ENCODE assay signal across 7 cellular contexts in the genomic region with DNA sequence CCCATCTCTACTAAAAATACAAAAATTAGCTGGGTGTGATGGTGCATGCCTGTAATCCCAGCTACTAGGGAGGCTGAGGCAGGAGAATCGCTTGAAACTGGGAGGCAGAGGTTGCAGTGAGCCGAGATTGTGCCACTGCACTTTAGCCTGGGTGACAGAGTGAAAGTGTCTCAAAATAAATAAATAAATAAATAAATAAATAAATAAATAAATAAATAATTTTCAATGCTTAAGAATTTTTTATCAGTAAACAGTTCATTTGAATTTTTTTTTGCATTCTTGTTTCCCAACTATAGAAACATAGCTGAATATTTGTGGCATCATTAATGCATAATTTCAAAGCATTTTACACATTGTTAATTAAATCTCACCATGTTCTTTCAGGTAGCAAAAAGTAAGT. TPM values are rescaled to one million over a fixed set of nuclear protein-coding genes. Genes with fewer than 3 reads are reported as not detected.
DNase-seq lines count a peak whose midpoint lies in the region; ATAC-seq, FAIRE-seq and TF ChIP-seq lines count a peak whose summit lies in the region.
"Not testable (repeated sequence)": the region's sequence is repeated elsewhere in the genome, so short reads cannot be mapped to it uniquely, and the experiment has no call there.

No MANE protein-coding gene starts in this region.

- peaks cover 41 to 89% (median 76%) of the 10 kb centered on the region in 4 donors for H3K4me1 Mint-ChIP-seq in CD4-positive, CD25-positive, alpha-beta regulatory T cell
- H3K4me1 Mint-ChIP-seq in CD4-positive, alpha-beta memory T cell: peaks cover 67 to 87% (median 80%) of the 10 kb centered on the region in 4 donors
- peaks cover 58% of the 10 kb centered on the region for H3K4me1 Mint-ChIP-seq in T-helper 17 cell
- peaks cover 70% of the 10 kb centered on the region for H3K4me1 Mint-ChIP-seq in activated T-cell treated with anti-CD3 and anti-CD28 coated beads, Interleukin-2, amount 50 U/mL, for 72 hours (ENCODE audit: low read depth)
- peaks cover 33 to 87% (median 85%) of the 10 kb centered on the region in 4 donors for H3K4me1 Mint-ChIP-seq in naive thymus-derived CD8-positive, alpha-beta T cell

- peak overlapping the region in 2 of 3 donors; percentile 58 to 89 for H3K27ac Mint-ChIP-seq in CD4-positive, CD25-positive, alpha-beta regulatory T cell
- H3K27ac Mint-ChIP-seq in CD4-positive, alpha-beta memory T cell: peak overlapping the region in 5 of 7 donors; percentile 36 to 73 (median 53)
- H3K27ac Mint-ChIP-seq in T-helper 17 cell: peak overlapping the region; percentile 94
- peak overlapping the region; percentile 38 for H3K27ac Mint-ChIP-seq in activated T-cell treated with anti-CD3 and anti-CD28 coated beads, Interleukin-2, amount 50 U/mL, for 72 hours
- peak overlapping the region in 6 of 10 donors; percentile 25 to 83 (median 54) for H3K27ac Mint-ChIP-seq in naive thymus-derived CD8-positive, alpha-beta T cell

- H3K27me3 Mint-ChIP-seq in CD4-positive, CD25-positive, alpha-beta regulatory T cell; CD4-positive, alpha-beta memory T cell; T-helper 17 cell; activated T-cell treated with anti-CD3 and anti-CD28 coated beads, Interleukin-2, amount 50 U/mL, for 72 hours (ENCODE audit: low read depth); naive thymus-derived CD8-positive, alpha-beta T cell: not testable (repeated sequence)

- TF ChIP-seq CTCF in HEK293 (tag by site-specific recombination; IDR thresholded peaks at IDR 0.05): not testable (repeated sequence)

- POLR2A ChIA-PET in CD4-positive, alpha-beta memory T cell (lab: Charles Lee; ENCODE audit: partially characterized antibody): interaction anchor here (1.1 to 1.7 kb wide), 4 partner anchors 8 to 20 kb away, joined by 3 to 4 read pairs (median 3); no protein-coding TSS in a partner anchor
- POLR2A ChIA-PET in HEK293 (lab: Yijun Ruan, JAX): interaction anchor here (1.2 kb wide), 2 partner anchors 19 to 20 kb away, joined by 3 to 6 read pairs; no protein-coding TSS in a partner anchor
- POLR2A ChIA-PET in naive thymus-derived CD8-positive, alpha-beta T cell (lab: Charles Lee): interaction anchor here (7.7 kb wide), 1 partner anchor 20 kb away, joined by 43 read pairs; the partner anchor contains the start of gene PIK3R1

- CTCF ChIA-PET in CD4-positive, alpha-beta memory T cell (lab: Charles Lee; ENCODE audit: partially characterized antibody); HEK293 (lab: Yijun Ruan, JAX): not testable (repeated sequence)

- ATAC-seq in CD4-positive, CD25-positive, alpha-beta regulatory T cell (ENCODE audit: low read depth in 2 of 2); T-helper 17 cell; activated T-cell treated with anti-CD3 and anti-CD28 coated beads, Interleukin-2, amount 50 U/mL, for 72 hours (replicated peaks in 1 of 2); naive thymus-derived CD8-positive, alpha-beta T cell: not testable (repeated sequence)

- DNase-seq in CD4-positive, CD25-positive, alpha-beta regulatory T cell; CD4-positive, alpha-beta memory T cell; T-helper 17 cell; activated T-cell treated with anti-CD3 and anti-CD28 coated beads, Interleukin-2, amount 50 U/mL, for 72 hours; frontal cortex (ENCODE audit: low spot score in 2 of 2); naive thymus-derived CD8-positive, alpha-beta T cell: not testable (repeated sequence)

- H3K27me3 ChIP-seq in CD4-positive, CD25-positive, alpha-beta regulatory T cell (ENCODE audit: control insufficient read depth, insufficient read depth, low read length); CD4-positive, alpha-beta memory T cell (ENCODE audit: insufficient read depth, low read length): not testable (repeated sequence)

- FAIRE-seq in frontal cortex (lab: Jason Lieb, UNC): peak; percentile 75

- not testable (repeated sequence) for H3K27ac ChIP-seq in CD4-positive, CD25-positive, alpha-beta regulatory T cell (ENCODE audit: insufficient read depth, low read length, poor library complexity, severe bottlenecking); CD4-positive, alpha-beta memory T cell (ENCODE audit: low read depth, low read length); HEK293 (ENCODE audit: extremely low read depth, low read depth, low read length)

- H3K4me3 ChIP-seq in CD4-positive, CD25-positive, alpha-beta regulatory T cell (ENCODE audit: low read depth, low read length); CD4-positive, alpha-beta memory T cell (ENCODE audit: low read length in 2 of 2); HEK293 (ENCODE audit: low read depth, low read length): not testable (repeated sequence)

- peaks cover 14% of the 10 kb centered on the region for H3K36me3 ChIP-seq in CD4-positive, CD25-positive, alpha-beta regulatory T cell (ENCODE audit: control insufficient read depth, insufficient read depth, low read length)
- H3K36me3 ChIP-seq in CD4-positive, alpha-beta memory T cell (ENCODE audit: insufficient read depth, low read length); HEK293 (ENCODE audit: control insufficient read depth in 2 of 2, insufficient read depth in 1 of 2, low read length in 2 of 2): not testable (repeated sequence)

- not testable (repeated sequence) for H3K9me3 ChIP-seq in CD4-positive, CD25-positive, alpha-beta regulatory T cell (ENCODE audit: control insufficient read depth in 2 of 2, low read length in 2 of 2); CD4-positive, alpha-beta memory T cell (ENCODE audit: control insufficient read depth in 1 of 2, low read length in 2 of 2); HEK293 (ENCODE audit: control insufficient read depth, insufficient read depth, low read depth, low read length); T-helper 17 cell (ENCODE audit: control insufficient read depth, low read length, poor library complexity, severe bottlenecking)

- H3K9me3 Mint-ChIP-seq in CD4-positive, CD25-positive, alpha-beta regulatory T cell; CD4-positive, alpha-beta memory T cell; activated T-cell treated with anti-CD3 and anti-CD28 coated beads, Interleukin-2, amount 50 U/mL, for 72 hours; naive thymus-derived CD8-positive, alpha-beta T cell: not testable (repeated sequence)

- peak overlapping the region in 1 of 4 donors; percentile 22 for H3K4me3 Mint-ChIP-seq in CD4-positive, CD25-positive, alpha-beta regulatory T cell
- H3K4me3 Mint-ChIP-seq in CD4-positive, alpha-beta memory T cell; T-helper 17 cell; activated T-cell treated with anti-CD3 and anti-CD28 coated beads, Interleukin-2, amount 50 U/mL, for 72 hours; naive thymus-derived CD8-positive, alpha-beta T cell: not testable (repeated sequence)

- intact Hi-C loops in CD4-positive, alpha-beta memory T cell (cut with micrococcal nuclease): loop anchor here (5.0 kb wide), 1 partner anchor 37 kb away; no protein-coding TSS in a partner anchor

- peaks cover 70% of the 10 kb centered on the region for H3K4me1 ChIP-seq in CD4-positive, CD25-positive, alpha-beta regulatory T cell (ENCODE audit: control insufficient read depth, insufficient read depth, low read length, poor library complexity, severe bottlenecking)
- peaks cover 79% of the 10 kb centered on the region for H3K4me1 ChIP-seq in CD4-positive, alpha-beta memory T cell (ENCODE audit: insufficient read depth, low read length)
- peaks cover 33% of the 10 kb centered on the region for H3K4me1 ChIP-seq in HEK293 (ENCODE audit: control insufficient read depth, insufficient read depth, low read length)

- H3K36me3 Mint-ChIP-seq in CD4-positive, CD25-positive, alpha-beta regulatory T cell; T-helper 17 cell (ENCODE audit: low read depth); activated T-cell treated with anti-CD3 and anti-CD28 coated beads, Interleukin-2, amount 50 U/mL, for 72 hours (ENCODE audit: insufficient read depth in 2 of 2): not testable (repeated sequence)
- peaks cover 3 to 24% of the 10 kb centered on the region in 2 donors for H3K36me3 Mint-ChIP-seq in CD4-positive, alpha-beta memory T cell
- peaks cover 0 to 30% (median 3%) of the 10 kb centered on the region in 3 donors for H3K36me3 Mint-ChIP-seq in naive thymus-derived CD8-positive, alpha-beta T cell

TF ChIP-seq in HEK293, 187 proteins besides CTCF, POLR2A, EP300 and RAD21 (continues in another document):
- peak; percentile 42; the same call in 1 of the 2 replicates for TF ChIP-seq ZBTB21 (tag by site-specific recombination; IDR thresholded peaks at IDR 0.05)

RNA-seq across cellular contexts. Expression of gene PIK3R1, which starts 19.7 kb away (rescaled TPM):
- total RNA-seq in CD4-positive, CD25-positive, alpha-beta regulatory T cell: 366 TPM
- 100 to 1,000 TPM in 2 of 4 donors, 10 to 100 TPM in 2; 75.9 to 127 (median 109) TPM for polyA plus RNA-seq in CD4-positive, CD25-positive, alpha-beta regulatory T cell
- 100 to 1,000 TPM; 151 to 152 TPM for total RNA-seq in CD4-positive, alpha-beta memory T cell
- polyA plus RNA-seq in CD4-positive, alpha-beta memory T cell: 10 to 100 TPM; 92.6 to 98.3 TPM
- total RNA-seq in T-helper 17 cell: 100 to 1,000 TPM; 212 to 306 TPM
- 10 to 100 TPM; 46.5 to 74.2 TPM for total RNA-seq in activated T-cell treated with anti-CD3 and anti-CD28 coated beads, Interleukin-2, amount 50 U/mL, for 72 hours
- total RNA-seq in frontal cortex: 128 TPM
- 10 to 100 TPM; 91.4 to 98.3 TPM for total RNA-seq in naive thymus-derived CD8-positive, alpha-beta T cell
- polyA plus RNA-seq in naive thymus-derived CD8-positive, alpha-beta T cell: 10 to 100 TPM; 69.1 to 98.1 (median 71.3) TPM

Comparison
In these comparisons a context has a peak if more than half of its experiments do, and no peak if none do; other contexts are left out.
1. H3K27ac Mint-ChIP-seq: peak in every context shown above with its lines; median percentile 94 in T-helper 17 cell; 74 in CD4-positive, CD25-positive, alpha-beta regulatory T cell; 54 in naive thymus-derived CD8-positive, alpha-beta T cell; 53 in CD4-positive, alpha-beta memory T cell; 38 in activated T-cell treated with anti-CD3 and anti-CD28 coated beads, Interleukin-2, amount 50 U/mL, for 72 hours.